ENCODE assay signal across 15 cellular contexts in genomic region chr5:33346534-33346933, GRCh38.
A peak's percentile ranks its signal among the peaks of the same experiment; 100 is the strongest.
DNase-seq lines count a peak whose midpoint lies in the region; ATAC-seq and TF ChIP-seq lines count a peak whose summit lies in the region.
"Had no signal": no experiment of that assay in that cellular context is flagged by ENCODE, and none has a peak within 500 bp of the region (broad histone marks: within the 10 kb centered on the region; RNA-seq: fewer than 3 reads in every experiment).

No MANE protein-coding gene starts in this region.

- ATAC-seq in GM19351 (IDR thresholded peaks at IDR 0.05; ENCODE audit: unreplicated experiment) = peak; percentile 78
- ATAC-seq in HG02759 (IDR thresholded peaks at IDR 0.05; ENCODE audit: unreplicated experiment) = peak; percentile 77
- ATAC-seq in HG03354 (IDR thresholded peaks at IDR 0.05; ENCODE audit: poor library complexity, severe bottlenecking, unreplicated experiment) = peak; percentile 78
- ATAC-seq in stimulated activated naive B cell treated with anti-CD40 and anti-IgM and Interleukin-4, amounts not matched to agents 10 μg/mL and 1 μg/mL and 100 μg/mL, for 72 hours (replicated peaks) = peak; percentile 51 to 57
- no peak for ATAC-seq in HG03139 (IDR thresholded peaks at IDR 0.05; ENCODE audit: unreplicated experiment)
- ATAC-seq: CD8-positive, alpha-beta T cell; K562 had no signal

- H3K4me3 Mint-ChIP-seq in stimulated activated naive B cell treated with anti-CD40 and anti-IgM and Interleukin-4, amounts not matched to agents 10 μg/mL and 1 μg/mL and 100 μg/mL, for 72 hours = no peak overlapping the region
- H3K4me3 Mint-ChIP-seq in Caco-2 (ENCODE audit: unreplicated experiment) = no peak overlapping the region
- H3K4me3 Mint-ChIP-seq: CD8-positive, alpha-beta T cell had no signal

- POLR2A ChIA-PET in Caco-2 (lab: Charles Lee) = no interaction called here

- peaks cover 2 to 14% of the 10 kb centered on the region in 2 donors for H3K4me1 Mint-ChIP-seq in stimulated activated naive B cell treated with anti-CD40 and anti-IgM and Interleukin-4, amounts not matched to agents 10 μg/mL and 1 μg/mL and 100 μg/mL, for 72 hours
- H3K4me1 Mint-ChIP-seq in Caco-2 (ENCODE audit: low read depth, unreplicated experiment) = no peaks in the 10 kb centered on the region

- intact Hi-C loops in Caco-2 (cut with micrococcal nuclease; ENCODE audit: unreplicated experiment) = no loop called here

- H3K27ac ChIP-seq in coronary artery = no peak overlapping the region

- no peak for TF ChIP-seq CTCF in Caco-2 (IDR thresholded peaks at IDR 0.05; ENCODE audit: insufficient read depth in 1 of 2, low read depth in 1 of 2, low read length in 1 of 2, severe bottlenecking in 1 of 2, unreplicated experiment in 1 of 2)
- no peak for TF ChIP-seq CTCF in coronary artery (IDR thresholded peaks at IDR 0.05)

- no peaks in the 10 kb centered on the region for H3K27me3 ChIP-seq in Caco-2 (replicated peaks; ENCODE audit: control insufficient read depth, insufficient read depth, low read length)

- H3K4me1 ChIP-seq in Caco-2 = no peaks in the 10 kb centered on the region

- H3K4me3 ChIP-seq in Caco-2 (ENCODE audit: low read depth, low read length) = no peak overlapping the region
- H3K4me3 ChIP-seq in coronary artery = no peak overlapping the region
- H3K4me3 ChIP-seq: K562 had no signal

- H3K9me3 ChIP-seq in Caco-2 = no peaks in the 10 kb centered on the region; the same call in 1 of the 2 replicates

- no peak overlapping the region for H3K27ac Mint-ChIP-seq in stimulated activated naive B cell treated with anti-CD40 and anti-IgM and Interleukin-4, amounts not matched to agents 10 μg/mL and 1 μg/mL and 100 μg/mL, for 72 hours
- no peak overlapping the region for H3K27ac Mint-ChIP-seq in Caco-2 (ENCODE audit: unreplicated experiment)
- H3K27ac Mint-ChIP-seq: CD8-positive, alpha-beta T cell had no signal

- H3K36me3 Mint-ChIP-seq in stimulated activated naive B cell treated with anti-CD40 and anti-IgM and Interleukin-4, amounts not matched to agents 10 μg/mL and 1 μg/mL and 100 μg/mL, for 72 hours = peaks cover 0 to 7% of the 10 kb centered on the region in 2 donors
- H3K36me3 Mint-ChIP-seq in Caco-2 (ENCODE audit: insufficient read depth, unreplicated experiment) = no peaks in the 10 kb centered on the region
- H3K36me3 Mint-ChIP-seq: CD8-positive, alpha-beta T cell had no signal

- H3K36me3 ChIP-seq in Caco-2 (ENCODE audit: control insufficient read depth, insufficient read depth, low read length) = no peaks in the 10 kb centered on the region

- H3K9me3 Mint-ChIP-seq in stimulated activated naive B cell treated with anti-CD40 and anti-IgM and Interleukin-4, amounts not matched to agents 10 μg/mL and 1 μg/mL and 100 μg/mL, for 72 hours = peaks cover 4 to 6% of the 10 kb centered on the region in 2 donors
- H3K9me3 Mint-ChIP-seq in Caco-2 (ENCODE audit: unreplicated experiment) = peaks cover 10% of the 10 kb centered on the region
- H3K9me3 Mint-ChIP-seq: CD8-positive, alpha-beta T cell had no signal

- no TSS peak for BruUV-seq in Caco-2 (replicated peaks; lab: Mats Ljungman, UMichigan)

- DNase-seq in stimulated activated naive B cell treated with anti-CD40 and anti-IgM and Interleukin-4, amounts not matched to agents 10 μg/mL and 1 μg/mL and 100 μg/mL, for 72 hours = no peak
- DNase-seq in Caco-2 = no peak
- no peak for DNase-seq in coronary artery (ENCODE audit: low spot score)
- DNase-seq: CD8-positive, alpha-beta T cell; NCI-H1092; NCI-H1694; NCI-H446; NCI-H748 treated with DMSO at 0.1 percent for 48 hours; SHP77; T-helper 2 cell had no signal

- CTCF ChIA-PET in Caco-2 (lab: Charles Lee) = no interaction called here

- peaks cover 0 to 3% of the 10 kb centered on the region in 2 donors for H3K27me3 Mint-ChIP-seq in stimulated activated naive B cell treated with anti-CD40 and anti-IgM and Interleukin-4, amounts not matched to agents 10 μg/mL and 1 μg/mL and 100 μg/mL, for 72 hours
- peaks cover 2% of the 10 kb centered on the region for H3K27me3 Mint-ChIP-seq in Caco-2 (ENCODE audit: insufficient read depth, unreplicated experiment)
